In the genomic region with DNA sequence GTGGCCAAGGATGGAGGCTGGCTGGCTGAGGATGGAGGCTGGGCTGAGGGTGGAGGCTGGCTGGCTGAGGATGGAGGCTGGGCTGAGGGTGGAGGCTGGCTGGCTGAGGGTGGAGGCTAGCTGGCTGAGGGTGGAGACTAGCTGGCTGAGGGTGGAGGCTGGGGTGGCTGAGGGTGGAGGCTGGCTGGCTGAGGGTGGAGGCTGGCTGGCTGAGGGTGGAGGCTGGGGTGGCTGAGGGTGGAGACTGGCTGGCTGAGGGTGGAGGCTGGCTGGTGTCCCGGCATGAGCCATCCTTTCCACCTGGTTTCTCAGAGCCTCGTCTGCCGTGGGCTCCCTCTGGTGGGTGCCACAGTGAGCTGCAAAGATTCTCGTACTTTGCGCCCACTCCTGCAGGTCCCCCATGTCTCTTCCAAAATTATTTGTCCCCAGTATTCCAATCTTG, we compare ENCODE assay signal across 1 cellular context.
A peak's percentile ranks its signal among the peaks of the same experiment; 100 is the strongest.
TF ChIP-seq lines count a peak whose summit lies in the region.

No MANE protein-coding gene starts in this region.

TF ChIP-seq in HepG2, 621 proteins besides CTCF, POLR2A, EP300 and RAD21 (continued from another document):
- TF ChIP-seq, protein P1, sequence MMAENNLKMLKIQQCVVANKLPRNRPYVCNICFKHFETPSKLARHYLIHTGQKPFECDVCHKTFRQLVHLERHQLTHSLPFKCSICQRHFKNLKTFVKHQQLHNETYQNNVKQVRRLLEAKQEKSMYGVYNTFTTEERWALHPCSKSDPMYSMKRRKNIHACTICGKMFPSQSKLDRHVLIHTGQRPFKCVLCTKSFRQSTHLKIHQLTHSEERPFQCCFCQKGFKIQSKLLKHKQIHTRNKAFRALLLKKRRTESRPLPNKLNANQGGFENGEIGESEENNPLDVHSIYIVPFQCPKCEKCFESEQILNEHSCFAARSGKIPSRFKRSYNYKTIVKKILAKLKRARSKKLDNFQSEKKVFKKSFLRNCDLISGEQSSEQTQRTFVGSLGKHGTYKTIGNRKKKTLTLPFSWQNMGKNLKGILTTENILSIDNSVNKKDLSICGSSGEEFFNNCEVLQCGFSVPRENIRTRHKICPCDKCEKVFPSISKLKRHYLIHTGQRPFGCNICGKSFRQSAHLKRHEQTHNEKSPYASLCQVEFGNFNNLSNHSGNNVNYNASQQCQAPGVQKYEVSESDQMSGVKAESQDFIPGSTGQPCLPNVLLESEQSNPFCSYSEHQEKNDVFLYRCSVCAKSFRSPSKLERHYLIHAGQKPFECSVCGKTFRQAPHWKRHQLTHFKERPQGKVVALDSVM (CRISPR knock-in tag; IDR thresholded peaks at IDR 0.05), result peak; percentile 99
- TF ChIP-seq KDM2A (CRISPR knock-in tag; IDR thresholded peaks at IDR 0.05; ENCODE audit: borderline replicate concordance, low read depth), result peak; percentile 62; the same call in 1 of the 2 replicates
- TF ChIP-seq STAG1 (CRISPR knock-in tag; IDR thresholded peaks at IDR 0.05), result peak; percentile 85
- peak; percentile 98 for TF ChIP-seq ZSCAN22 (CRISPR knock-in tag; IDR thresholded peaks at IDR 0.05)
- TF ChIP-seq, protein P2, sequence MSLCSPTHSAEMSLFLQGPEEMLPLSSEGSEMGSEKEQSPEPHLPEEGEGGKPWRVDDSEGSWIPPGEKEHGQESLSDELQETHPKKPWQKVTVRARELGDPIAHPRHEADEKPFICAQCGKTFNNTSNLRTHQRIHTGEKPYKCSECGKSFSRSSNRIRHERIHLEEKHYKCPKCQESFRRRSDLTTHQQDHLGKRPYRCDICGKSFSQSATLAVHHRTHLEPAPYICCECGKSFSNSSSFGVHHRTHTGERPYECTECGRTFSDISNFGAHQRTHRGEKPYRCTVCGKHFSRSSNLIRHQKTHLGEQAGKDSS (CRISPR knock-in tag; IDR thresholded peaks at IDR 0.05; ENCODE audit: borderline replicate concordance, low read depth), result peak; percentile 37; the same call in 1 of the 2 replicates
- TF ChIP-seq PCBP1 (IDR thresholded peaks at IDR 0.05; ENCODE audit: borderline replicate concordance, low read depth, low read length), result 0 out of 2 replicates have a peak, but pooled peaks have one; percentile 22
- TF ChIP-seq GABPB1 (CRISPR knock-in tag; IDR thresholded peaks at IDR 0.05), result 0 out of 2 replicates have a peak, but pooled peaks have one; percentile 22
- TF ChIP-seq, protein P3, sequence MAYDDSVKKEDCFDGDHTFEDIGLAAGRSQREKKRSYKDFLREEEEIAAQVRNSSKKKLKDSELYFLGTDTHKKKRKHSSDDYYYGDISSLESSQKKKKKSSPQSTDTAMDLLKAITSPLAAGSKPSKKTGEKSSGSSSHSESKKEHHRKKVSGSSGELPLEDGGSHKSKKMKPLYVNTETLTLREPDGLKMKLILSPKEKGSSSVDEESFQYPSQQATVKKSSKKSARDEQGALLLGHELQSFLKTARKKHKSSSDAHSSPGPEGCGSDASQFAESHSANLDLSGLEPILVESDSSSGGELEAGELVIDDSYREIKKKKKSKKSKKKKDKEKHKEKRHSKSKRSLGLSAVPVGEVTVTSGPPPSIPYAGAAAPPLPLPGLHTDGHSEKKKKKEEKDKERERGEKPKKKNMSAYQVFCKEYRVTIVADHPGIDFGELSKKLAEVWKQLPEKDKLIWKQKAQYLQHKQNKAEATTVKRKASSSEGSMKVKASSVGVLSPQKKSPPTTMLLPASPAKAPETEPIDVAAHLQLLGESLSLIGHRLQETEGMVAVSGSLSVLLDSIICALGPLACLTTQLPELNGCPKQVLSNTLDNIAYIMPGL (CRISPR knock-in tag; IDR thresholded peaks at IDR 0.05; ENCODE audit: borderline replicate concordance in 1 of 2, low read depth in 1 of 2), result 0 out of 4 replicates have a peak, but pooled peaks of 1 of the 2 experiments have one; percentile 27
- TF ChIP-seq ZNF224 (CRISPR knock-in tag; IDR thresholded peaks at IDR 0.05), result no peak
- 0 out of 2 replicates have a peak, but pooled peaks have one; percentile 27 for TF ChIP-seq ZNF274 (CRISPR knock-in tag; IDR thresholded peaks at IDR 0.05)
- TF ChIP-seq ZNF326 (CRISPR knock-in tag; IDR thresholded peaks at IDR 0.05; ENCODE audit: borderline replicate concordance), result no peak
- TF ChIP-seq MED1 (CRISPR knock-in tag; IDR thresholded peaks at IDR 0.05), result 0 out of 2 replicates have a peak, but pooled peaks have one; percentile 21
